In the genomic region with DNA sequence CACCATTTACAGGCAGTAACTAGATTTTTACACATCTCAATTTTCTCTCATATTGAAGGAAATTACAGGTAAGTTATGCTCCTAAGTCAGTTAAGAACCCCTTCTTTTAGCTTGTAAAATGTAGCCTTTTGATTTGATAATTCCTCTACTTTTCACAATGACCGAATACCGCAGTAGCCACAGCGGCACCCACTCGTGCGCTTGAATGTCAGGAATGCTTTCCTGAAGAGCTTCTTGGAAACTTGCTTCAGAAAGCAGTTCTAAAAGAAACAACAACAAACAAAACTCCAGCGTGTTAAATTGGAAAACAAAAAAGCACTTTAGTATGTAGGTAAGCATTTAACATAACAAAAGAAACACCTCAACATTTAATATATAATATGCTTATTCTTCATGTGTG, we compare ENCODE assay signal across 33 cellular contexts.
"Had no signal": no experiment of that assay in that cellular context is flagged by ENCODE, and none has a peak within 500 bp of the region (broad histone marks: within the 10 kb centered on the region; RNA-seq: fewer than 3 reads in every experiment).

No MANE protein-coding gene starts in this region.

- H3K36me3 Mint-ChIP-seq: naive B cell had no signal

- H3K27me3 ChIP-seq: brain microvascular endothelial cell, dorsolateral prefrontal cortex, heart right ventricle, ovary, upper lobe of right lung had no signal

- H3K27ac Mint-ChIP-seq: activated CD4-positive, alpha-beta T cell treated with anti-CD3 and anti-CD28 coated beads for 36 hours; activated naive CD8-positive, alpha-beta T cell; mesothelial cell of epicardium; nephron progenitor cell; progenitor cell of endocrine pancreas; stimulated activated effector memory CD8-positive, alpha-beta T cell treated with anti-CD3 and anti-CD28 coated beads, Interleukin-12 subunit alpha, Interleukin-12 subunit beta, amount 100 ng/mL, for 72 hours; stimulated activated naive CD8-positive, alpha-beta T cell treated with anti-CD3 and anti-CD28 coated beads, Interleukin-15, amount 100 ng/mL, for 72 hours; T-helper 2 cell treated with Interferon-gamma antibody and Interleukin-4, amounts not matched to agents 5 μg/mL and 100 μg/mL, for 36 hours had no signal

- H3K4me3 Mint-ChIP-seq: activated CD4-positive, alpha-beta T cell treated with anti-CD3 and anti-CD28 coated beads for 36 hours; activated naive CD8-positive, alpha-beta T cell; mesothelial cell of epicardium; naive B cell; nephron progenitor cell; stimulated activated effector memory CD8-positive, alpha-beta T cell treated with anti-CD3 and anti-CD28 coated beads, Interleukin-12 subunit alpha, Interleukin-12 subunit beta, amount 100 ng/mL, for 72 hours; stimulated activated naive CD8-positive, alpha-beta T cell treated with anti-CD3 and anti-CD28 coated beads, Interleukin-15, amount 100 ng/mL, for 72 hours; T-helper 2 cell treated with Interferon-gamma antibody and Interleukin-4, amounts not matched to agents 5 μg/mL and 100 μg/mL, for 36 hours had no signal

- H3K4me3 ChIP-seq: coronary artery, dorsolateral prefrontal cortex, heart right ventricle, ovary, skin epidermis, upper lobe of right lung had no signal

- FAIRE-seq: endothelial cell of umbilical vein, keratinocyte had no signal

- H3K36me3 ChIP-seq: ovary had no signal

- H3K4me1 ChIP-seq: heart right ventricle, upper lobe of right lung had no signal

- ATAC-seq: activated CD4-positive, alpha-beta T cell treated with anti-CD3 and anti-CD28 coated beads for 36 hours; esophagus mucosa; heart right ventricle; left cardiac atrium; sciatic nerve; stimulated activated effector memory CD8-positive, alpha-beta T cell treated with anti-CD3 and anti-CD28 coated beads, Interleukin-12 subunit alpha, Interleukin-12 subunit beta, amount 100 ng/mL, for 72 hours; stimulated activated naive CD8-positive, alpha-beta T cell treated with anti-CD3 and anti-CD28 coated beads, Interleukin-15, amount 100 ng/mL, for 72 hours; upper lobe of right lung had no signal

- H3K27me3 Mint-ChIP-seq: activated CD4-positive, alpha-beta T cell treated with anti-CD3 and anti-CD28 coated beads for 36 hours; activated naive CD8-positive, alpha-beta T cell; naive B cell; progenitor cell of endocrine pancreas; stimulated activated naive CD8-positive, alpha-beta T cell treated with anti-CD3 and anti-CD28 coated beads, Interleukin-15, amount 100 ng/mL, for 72 hours had no signal

- H3K9me3 Mint-ChIP-seq: mesothelial cell of epicardium; naive B cell; nephron progenitor cell; stimulated activated effector memory CD8-positive, alpha-beta T cell treated with anti-CD3 and anti-CD28 coated beads, Interleukin-12 subunit alpha, Interleukin-12 subunit beta, amount 100 ng/mL, for 72 hours; stimulated activated naive CD8-positive, alpha-beta T cell treated with anti-CD3 and anti-CD28 coated beads, Interleukin-15, amount 100 ng/mL, for 72 hours; T-helper 2 cell treated with Interferon-gamma antibody and Interleukin-4, amounts not matched to agents 5 μg/mL and 100 μg/mL, for 36 hours had no signal

- DNase-seq: activated CD4-positive, alpha-beta T cell treated with anti-CD3 and anti-CD28 coated beads for 36 hours; activated CD4-positive, alpha-beta T cell treated with anti-CD3 and anti-CD28 coated beads, Interleukin-2, amount 50 U/mL, for 48 hours; activated CD4-positive, CD25-positive, alpha-beta regulatory T cell; activated CD8-positive, alpha-beta memory T cell treated with anti-CD3 and anti-CD28 coated beads for 24 hours; activated effector memory CD4-positive, alpha-beta T cell treated with Interleukin-2 at 50 U/mL for 16 hours; activated naive CD4-positive, alpha-beta T cell treated with Interleukin-2 at 50 U/mL for 16 hours; aorta; brain microvascular endothelial cell; dorsolateral prefrontal cortex; effector memory CD4-positive, alpha-beta T cell; foreskin fibroblast; heart right ventricle; left cardiac atrium; mammary epithelial cell; naive B cell; nephron progenitor cell; ovary; stimulated activated CD4-positive, alpha-beta T cell treated with anti-CD3 and anti-CD28 coated beads, Interleukin-4, amount 100 ng/mL, for 24 hours; stimulated activated naive CD8-positive, alpha-beta T cell treated with anti-CD3 and anti-CD28 coated beads, Interleukin-15, amount 100 ng/mL, for 72 hours; substantia nigra; T-helper 1 cell; upper lobe of right lung had no signal

- H3K4me1 Mint-ChIP-seq: activated CD4-positive, alpha-beta T cell treated with anti-CD3 and anti-CD28 coated beads for 36 hours; mesothelial cell of epicardium; naive B cell; nephron progenitor cell; stimulated activated effector memory CD8-positive, alpha-beta T cell treated with anti-CD3 and anti-CD28 coated beads, Interleukin-12 subunit alpha, Interleukin-12 subunit beta, amount 100 ng/mL, for 72 hours; stimulated activated naive CD8-positive, alpha-beta T cell treated with anti-CD3 and anti-CD28 coated beads, Interleukin-15, amount 100 ng/mL, for 72 hours had no signal

- H3K27ac ChIP-seq: brain microvascular endothelial cell, coronary artery, dorsolateral prefrontal cortex, heart right ventricle, ovary, skin epidermis, upper lobe of right lung had no signal

- H3K9me3 ChIP-seq: heart right ventricle, ovary, upper lobe of right lung had no signal
